ENCODE assay signal across 12 cellular contexts in genomic region chr20:47521059-47521808, GRCh38. TPM values are rescaled to one million over a fixed set of nuclear protein-coding genes. Genes with fewer than 3 reads are reported as not detected.
DNase-seq lines count a peak whose midpoint lies in the region; ATAC-seq and TF ChIP-seq lines count a peak whose summit lies in the region.
"Had no signal": no experiment of that assay in that cellular context is flagged by ENCODE, and none has a peak within 500 bp of the region (broad histone marks: within the 10 kb centered on the region; RNA-seq: fewer than 3 reads in every experiment).

No MANE protein-coding gene starts in this region.

- no peaks in the 10 kb centered on the region for H3K27me3 Mint-ChIP-seq in CD8-positive, alpha-beta T cell (ENCODE audit: low read depth)

- peaks cover 12% of the 10 kb centered on the region for H3K9me3 ChIP-seq in CD8-positive, alpha-beta T cell (ENCODE audit: low read length)
- H3K9me3 ChIP-seq in SU-DHL-6 (ENCODE audit: insufficient read depth, low read length) (peaks cover 14% of the 10 kb centered on the region; the same call in 1 of the 2 replicates), Karpas-422 (ENCODE audit: low read length) (peaks cover 27% of the 10 kb centered on the region)

- no peak overlapping the region for H2AFZ ChIP-seq in SU-DHL-6 (ENCODE audit: low read depth, low read length, severe bottlenecking)
- no peak overlapping the region for H2AFZ ChIP-seq in Karpas-422 (ENCODE audit: low read length)

- H4K20me1 ChIP-seq in SU-DHL-6 (ENCODE audit: low read depth, low read length): peaks cover 14% of the 10 kb centered on the region; the same call in 1 of the 2 replicates
- no peaks in the 10 kb centered on the region for H4K20me1 ChIP-seq in Karpas-422 (ENCODE audit: insufficient read depth, low read depth, low read length)

- ATAC-seq in CD8-positive, alpha-beta T cell: no peak
- no peak for ATAC-seq in GM18502 (IDR thresholded peaks at IDR 0.05; ENCODE audit: poor library complexity, unreplicated experiment)

- peaks cover 7% of the 10 kb centered on the region for H3K9me3 Mint-ChIP-seq in CD8-positive, alpha-beta T cell

- no peak for DNase-seq in CD8-positive, alpha-beta T cell
- DNase-seq in epithelial cell of proximal tubule (ENCODE audit: low read depth) (no peak), NCI-H2081 (lab: John Stamatoyannopoulos, UW) (no peak), Karpas-422 (no peak), amniotic stem cell (lab: John Stamatoyannopoulos, UW) (no peak)
- DNase-seq: effector CD8-positive, alpha-beta T cell; NCI-H1694 treated with DMSO at 0.1 percent for 48 hours; retina had no signal

- peaks cover 40% of the 10 kb centered on the region for H3K4me1 Mint-ChIP-seq in CD8-positive, alpha-beta T cell (ENCODE audit: low read depth)

- H3K27me3 ChIP-seq in CD8-positive, alpha-beta T cell (ENCODE audit: insufficient read depth, low read length): no peaks in the 10 kb centered on the region
- H3K27me3 ChIP-seq in SU-DHL-6 (ENCODE audit: low read length): no peaks in the 10 kb centered on the region
- H3K27me3 ChIP-seq in Karpas-422 (ENCODE audit: low read length): no peaks in the 10 kb centered on the region
- H3K27me3 ChIP-seq: tibial nerve had no signal

- peak overlapping the region; percentile 67 for H3K4me2 ChIP-seq in SU-DHL-6 (ENCODE audit: low read depth, low read length, poor library complexity, severe bottlenecking)
- no peak overlapping the region for H3K4me2 ChIP-seq in Karpas-422 (ENCODE audit: low read depth, low read length, poor library complexity, severe bottlenecking)

- H3K36me3 ChIP-seq in CD8-positive, alpha-beta T cell (ENCODE audit: insufficient read depth, low read length): peaks cover 9% of the 10 kb centered on the region
- H3K36me3 ChIP-seq in SU-DHL-6 (ENCODE audit: low read length) (peaks cover 47% of the 10 kb centered on the region), Karpas-422 (ENCODE audit: insufficient read depth, low read length) (peaks cover 40% of the 10 kb centered on the region)

- no peaks in the 10 kb centered on the region for H3K9me2 ChIP-seq in SU-DHL-6 (replicated peaks; ENCODE audit: insufficient read depth, low read length)
- no peaks in the 10 kb centered on the region for H3K9me2 ChIP-seq in Karpas-422 (replicated peaks; ENCODE audit: insufficient read depth, low read length)

- POLR2A ChIA-PET in CD8-positive, alpha-beta T cell (lab: Charles Lee): no interaction called here

- intact Hi-C loops in CD8-positive, alpha-beta T cell (cut with DNase I, micrococcal nuclease): no loop called here

- peaks cover 85% of the 10 kb centered on the region for H3K79me2 ChIP-seq in SU-DHL-6 (ENCODE audit: insufficient read depth, low read length)
- H3K79me2 ChIP-seq in Karpas-422 (ENCODE audit: low read length): peaks cover 84% of the 10 kb centered on the region

- H3K4me3 Mint-ChIP-seq in CD8-positive, alpha-beta T cell: no peak overlapping the region

- peaks cover 43% of the 10 kb centered on the region for H3K36me3 Mint-ChIP-seq in CD8-positive, alpha-beta T cell

- CTCF ChIA-PET in CD8-positive, alpha-beta T cell (lab: Charles Lee): no interaction called here

- H3K27ac ChIP-seq in 22Rv1 (no peak overlapping the region), SU-DHL-6 (ENCODE audit: low read depth, low read length) (peak overlapping the region; percentile 93), Karpas-422 (ENCODE audit: low read length) (no peak overlapping the region)
- H3K27ac ChIP-seq in CD8-positive, alpha-beta T cell (ENCODE audit: low read depth, low read length): no peak overlapping the region
- H3K27ac ChIP-seq: tibial nerve had no signal

- H3K27ac Mint-ChIP-seq in CD8-positive, alpha-beta T cell: peak overlapping the region; percentile 27

- H3K9ac ChIP-seq in SU-DHL-6 (ENCODE audit: low read length): peak overlapping the region; percentile 37
- H3K9ac ChIP-seq in Karpas-422 (ENCODE audit: low read length): no peak overlapping the region

- no peak overlapping the region for H3K4me3 ChIP-seq in CD8-positive, alpha-beta T cell (ENCODE audit: low read depth, low read length)
- H3K4me3 ChIP-seq in SU-DHL-6 (ENCODE audit: insufficient read depth, low read length, poor library complexity, severe bottlenecking) (peak overlapping the region; percentile 31), epithelial cell of proximal tubule (ENCODE audit: low read depth, low read length) (no peak overlapping the region), Karpas-422 (ENCODE audit: low read length) (no peak overlapping the region)
- H3K4me3 ChIP-seq: tibial nerve had no signal

- H3K4me1 ChIP-seq in CD8-positive, alpha-beta T cell (ENCODE audit: insufficient read depth, low read length): peaks cover 4% of the 10 kb centered on the region
- H3K4me1 ChIP-seq in Karpas-422 (ENCODE audit: low read length): no peaks in the 10 kb centered on the region

- TF ChIP-seq CTCF in 22Rv1 (IDR thresholded peaks at IDR 0.05) (peak; percentile 38), SU-DHL-6 (IDR thresholded peaks at IDR 0.05; ENCODE audit: insufficient read depth, low read length, poor library complexity, severe bottlenecking) (peak; percentile 35), epithelial cell of proximal tubule (conservative IDR thresholded peaks at IDR 0.05; ENCODE audit: low read depth, low read length) (peak; percentile 28)
- no peak for TF ChIP-seq CTCF in CD8-positive, alpha-beta T cell (IDR thresholded peaks at IDR 0.05)

- peaks cover 77% of the 10 kb centered on the region for H3F3A ChIP-seq in SU-DHL-6 (ENCODE audit: insufficient read depth)

RNA-seq across cellular contexts. Expression of gene NCOA3, which starts 19.5 kb away (rescaled TPM):
- 10 to 100 TPM; 45.1 to 47.1 TPM for total RNA-seq in CD8-positive, alpha-beta T cell
- 12.9 and 17.9 TPM in 2 replicates for total RNA-seq in epithelial cell of proximal tubule
- total RNA-seq in Karpas-422 (2014; rRNA removed; shearing (Covaris generic); ENCODE audit: low replicate concordance): 67.2 and 90.0 TPM in 2 replicates
